29 cellular contexts compared by ENCODE assay signal in the genomic region with DNA sequence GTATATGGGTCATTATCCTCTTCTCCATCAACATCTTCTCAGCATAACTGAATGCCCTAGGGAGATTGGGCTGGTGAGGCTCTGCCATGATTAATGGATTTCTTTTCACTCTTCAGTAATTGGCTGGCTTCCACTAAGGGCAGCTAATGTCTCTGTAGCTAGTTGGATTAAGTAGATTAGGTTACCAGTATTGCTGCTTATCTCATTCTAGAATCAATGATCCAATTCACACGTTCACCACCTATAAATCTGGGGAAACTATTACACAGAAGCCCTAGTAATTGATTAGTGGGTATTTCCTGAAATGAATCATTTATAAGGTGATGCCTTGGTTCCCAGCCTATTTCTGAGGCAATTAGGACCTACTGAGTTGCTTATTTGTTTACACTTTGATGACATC.
DNase-seq lines count a peak whose midpoint lies in the region; ATAC-seq and TF ChIP-seq lines count a peak whose summit lies in the region.
"Had no signal": no experiment of that assay in that cellular context is flagged by ENCODE, and none has a peak within 500 bp of the region (broad histone marks: within the 10 kb centered on the region; RNA-seq: fewer than 3 reads in every experiment).

No MANE protein-coding gene starts in this region.

- H3K27ac ChIP-seq in mammary epithelial cell (ENCODE audit: insufficient read depth, low read depth, low read length) (no peak overlapping the region), neural progenitor cell (no peak overlapping the region), thyroid gland (no peak overlapping the region)
- H3K27ac ChIP-seq: 22Rv1, epithelial cell of prostate, parathyroid adenoma, right lobe of liver, vagina had no signal

- DNase-seq in DMS153 (lab: John Stamatoyannopoulos, UW): peak; percentile 47
- DNase-seq in DMS153 treated with DMSO at 0.1 percent for 48 hours (lab: John Stamatoyannopoulos, UW; ENCODE audit: unreplicated experiment): no peak
- DNase-seq in NCI-H226: peak; percentile 49
- DNase-seq in mammary epithelial cell: no peak
- peak; percentile 36 for DNase-seq in neural progenitor cell (ENCODE audit: low spot score)
- DNase-seq in thyroid gland: no peak
- DNase-seq: activated CD4-positive, alpha-beta T cell treated with anti-CD3 and anti-CD28 coated beads, Interleukin-2, amount 50 U/mL, for 1 hour; activated naive CD8-positive, alpha-beta T cell treated with anti-CD3 and anti-CD28 coated beads, Interleukin-2, amount 50 U/mL, for 24 hours; activated T-cell treated with anti-CD3 and anti-CD28 coated beads, Interleukin-2, amount 50 U/mL, for 4 hours; Calu3; head of caudate nucleus; HFFc6; NCI-H1694 treated with DMSO at 0.1 percent for 48 hours; NK-92 treated with Interleukin-12 subunit alpha and Interleukin-12 subunit beta, amount 100 ng/mL, for 24 hours; PC-3; right lobe of liver; stimulated activated CD4-positive, alpha-beta T cell treated with anti-CD3 and anti-CD28 coated beads, Interleukin-12 subunit alpha, Interleukin-12 subunit beta, amount 100 ng/mL, for 4 hours; stimulated activated CD4-positive, alpha-beta T cell treated with anti-CD3 and anti-CD28 coated beads, Interleukin-4, amount 100 ng/mL, for 1 hour; stimulated activated naive B cell treated with anti-CD40 and anti-IgM and Interleukin-4, amounts not matched to agents 10 μg/mL and 1 μg/mL and 100 μg/mL, for 72 hours had no signal

- peaks cover 6% of the 10 kb centered on the region for H3K27me3 Mint-ChIP-seq in neural progenitor cell (ENCODE audit: insufficient read depth, low read depth)

- no peak for TF ChIP-seq POLR2A in thyroid gland (IDR thresholded peaks at IDR 0.05)

- H3K4me3 Mint-ChIP-seq in neural progenitor cell: no peak overlapping the region
- H3K4me3 Mint-ChIP-seq: activated naive CD8-positive, alpha-beta T cell treated with anti-CD3 and anti-CD28 coated beads, Interleukin-2, amount 50 U/mL, for 24 hours; activated T-cell treated with anti-CD3 and anti-CD28 coated beads, Interleukin-2, amount 50 U/mL, for 4 hours; CD14-positive monocyte; HFFc6; nephron; stimulated activated naive B cell treated with anti-CD40 and anti-IgM and Interleukin-4, amounts not matched to agents 10 μg/mL and 1 μg/mL and 100 μg/mL, for 72 hours; WTC11 had no signal

- H3K4me1 ChIP-seq in mammary epithelial cell (ENCODE audit: insufficient read depth, low read length): peaks cover 44% of the 10 kb centered on the region
- peaks cover 39% of the 10 kb centered on the region for H3K4me1 ChIP-seq in neural progenitor cell
- peaks cover 18 to 25% of the 10 kb centered on the region in 2 donors for H3K4me1 ChIP-seq in thyroid gland
- H3K4me1 ChIP-seq: parathyroid adenoma, right lobe of liver, vagina had no signal

- H3K36me3 ChIP-seq in mammary epithelial cell (ENCODE audit: insufficient read depth, low read length) (no peaks in the 10 kb centered on the region), neural progenitor cell (no peaks in the 10 kb centered on the region), thyroid gland (no peaks in the 10 kb centered on the region)
- H3K36me3 ChIP-seq: right lobe of liver, vagina had no signal

- ATAC-seq in GM18519 (IDR thresholded peaks at IDR 0.05; ENCODE audit: low FRiP score, unreplicated experiment) (no peak), GM21367 (IDR thresholded peaks at IDR 0.05; ENCODE audit: unreplicated experiment) (no peak)
- ATAC-seq: activated naive CD8-positive, alpha-beta T cell treated with anti-CD3 and anti-CD28 coated beads, Interleukin-2, amount 50 U/mL, for 24 hours; activated T-cell treated with anti-CD3 and anti-CD28 coated beads, Interleukin-2, amount 50 U/mL, for 4 hours; PC-3; right lobe of liver; stimulated activated naive B cell treated with anti-CD40 and anti-IgM and Interleukin-4, amounts not matched to agents 10 μg/mL and 1 μg/mL and 100 μg/mL, for 72 hours had no signal

- H3K4me3 ChIP-seq in mammary epithelial cell (replicated peaks in 1 of 3; ENCODE audit: insufficient read depth in 1 of 3, low read depth in 2 of 3, low read length in 3 of 3): no peak overlapping the region
- no peak overlapping the region for H3K4me3 ChIP-seq in neural progenitor cell
- H3K4me3 ChIP-seq in thyroid gland (replicated peaks in 1 of 3): no peak overlapping the region
- H3K4me3 ChIP-seq: lung, right lobe of liver, vagina had no signal

- BruUV-seq in mammary epithelial cell (replicated peaks; lab: Mats Ljungman, UMichigan): no TSS peak

- no peak overlapping the region for H3K27ac Mint-ChIP-seq in neural progenitor cell
- H3K27ac Mint-ChIP-seq: activated naive CD8-positive, alpha-beta T cell treated with anti-CD3 and anti-CD28 coated beads, Interleukin-2, amount 50 U/mL, for 24 hours; CD14-positive monocyte; HFFc6; nephron; stimulated activated naive B cell treated with anti-CD40 and anti-IgM and Interleukin-4, amounts not matched to agents 10 μg/mL and 1 μg/mL and 100 μg/mL, for 72 hours; WTC11 had no signal

- peaks cover 10% of the 10 kb centered on the region for H3K9me3 Mint-ChIP-seq in neural progenitor cell
- H3K9me3 Mint-ChIP-seq: activated naive CD8-positive, alpha-beta T cell treated with anti-CD3 and anti-CD28 coated beads, Interleukin-2, amount 50 U/mL, for 24 hours; activated T-cell treated with anti-CD3 and anti-CD28 coated beads, Interleukin-2, amount 50 U/mL, for 4 hours; HFFc6; nephron; WTC11 had no signal

- CTCF ChIA-PET in mammary epithelial cell (lab: Charles Lee; ENCODE audit: low non-redundant PET): no interaction called here

- peaks cover 18% of the 10 kb centered on the region for H3F3A ChIP-seq in neural progenitor cell (ENCODE audit: low read depth)

- H4K20me1 ChIP-seq in mammary epithelial cell (ENCODE audit: insufficient read depth, low read length): no peaks in the 10 kb centered on the region
- H4K20me1 ChIP-seq in neural progenitor cell (ENCODE audit: low read depth): peaks cover 7% of the 10 kb centered on the region

- no peak for TF ChIP-seq CTCF in mammary epithelial cell (conservative IDR thresholded peaks at IDR 0.05 in 1 of 2, IDR thresholded peaks at IDR 0.05 in 1 of 2; ENCODE audit: extremely low read depth in 1 of 2, insufficient read depth in 1 of 2, low read depth in 1 of 2, low read length in 2 of 2)
- no peak for TF ChIP-seq CTCF in neural progenitor cell (IDR thresholded peaks at IDR 0.05)
- no peak for TF ChIP-seq CTCF in thyroid gland (IDR thresholded peaks at IDR 0.05)

- H3K4me2 ChIP-seq in mammary epithelial cell (ENCODE audit: insufficient read depth, low read depth, low read length): no peak overlapping the region
- peak overlapping the region; percentile 68 for H3K4me2 ChIP-seq in neural progenitor cell

- H3K27me3 ChIP-seq in mammary epithelial cell (ENCODE audit: insufficient read depth, low read length) (no peaks in the 10 kb centered on the region), neural progenitor cell (peaks cover 7% of the 10 kb centered on the region), thyroid gland (no peaks in the 10 kb centered on the region)
- H3K27me3 ChIP-seq: right lobe of liver, vagina had no signal

- H3K36me3 Mint-ChIP-seq in neural progenitor cell: no peaks in the 10 kb centered on the region
- H3K36me3 Mint-ChIP-seq: CD14-positive monocyte; stimulated activated naive B cell treated with anti-CD40 and anti-IgM and Interleukin-4, amounts not matched to agents 10 μg/mL and 1 μg/mL and 100 μg/mL, for 72 hours; WTC11 had no signal

- no peak overlapping the region for H3K9ac ChIP-seq in mammary epithelial cell (ENCODE audit: insufficient read depth, low read length)
- no peak overlapping the region for H3K9ac ChIP-seq in neural progenitor cell
- H3K9ac ChIP-seq: parathyroid adenoma had no signal

- WGBS in mammary epithelial cell (ENCODE audit: low coverage, missing lambda C conversion rate): 42% methylated on average over 1 of the region's 1 CpG
- WGBS in thyroid gland, 2 donors: 77 to 96% methylated on average over 1 of the region's 1 CpG

- H3K4me1 Mint-ChIP-seq in neural progenitor cell: peaks cover 13% of the 10 kb centered on the region
- H3K4me1 Mint-ChIP-seq: activated naive CD8-positive, alpha-beta T cell treated with anti-CD3 and anti-CD28 coated beads, Interleukin-2, amount 50 U/mL, for 24 hours; CD14-positive monocyte; nephron; stimulated activated naive B cell treated with anti-CD40 and anti-IgM and Interleukin-4, amounts not matched to agents 10 μg/mL and 1 μg/mL and 100 μg/mL, for 72 hours had no signal

- in situ Hi-C loops in mammary epithelial cell (cut with MboI; ENCODE audit: low sequenced_read_pairs in 2 of 2): no loop called here

- no peaks in the 10 kb centered on the region for H3K9me3 ChIP-seq in mammary epithelial cell (replicated peaks; ENCODE audit: insufficient read depth, low read length)
- H3K9me3 ChIP-seq in neural progenitor cell (ENCODE audit: low read depth): no peaks in the 10 kb centered on the region
- H3K9me3 ChIP-seq in thyroid gland: no peaks in the 10 kb centered on the region
- H3K9me3 ChIP-seq: right lobe of liver, vagina had no signal

- dilution Hi-C loops in mammary epithelial cell (cut with HindIII; ENCODE audit: low sequenced_read_pairs): no loop called here

- peak overlapping the region; percentile 47 for H2AFZ ChIP-seq in mammary epithelial cell (ENCODE audit: low read depth, low read length)
- no peak overlapping the region for H2AFZ ChIP-seq in neural progenitor cell (replicated peaks)
- H2AFZ ChIP-seq: parathyroid adenoma had no signal

- no peaks in the 10 kb centered on the region for H3K79me2 ChIP-seq in mammary epithelial cell (ENCODE audit: insufficient read depth, low read length)
- no peaks in the 10 kb centered on the region for H3K79me2 ChIP-seq in neural progenitor cell (ENCODE audit: low read depth)
- H3K79me2 ChIP-seq: parathyroid adenoma had no signal

- intact Hi-C loops in mammary epithelial cell (cut with micrococcal nuclease) (no loop called here), thyroid gland (cut with DNase I) (no loop called here)

Comparison
In these comparisons a context has a peak if more than half of its experiments do, and no peak if none do; other contexts are left out.
1. DNase-seq: peak in DMS153 (single experiment), NCI-H226 (single experiment) and neural progenitor cell (single experiment); none in DMS153 treated with DMSO at 0.1 percent for 48 hours (single experiment), mammary epithelial cell (single experiment) and thyroid gland (0 of 2).